8 cellular contexts compared by ENCODE assay signal in genomic region chr17:77356109-77356689, GRCh38.
A peak's percentile ranks its signal among the peaks of the same experiment; 100 is the strongest.
DNase-seq lines count a peak whose midpoint lies in the region; ATAC-seq and TF ChIP-seq lines count a peak whose summit lies in the region.

No MANE protein-coding gene starts in this region.

- H3K4me1 Mint-ChIP-seq in effector memory CD8-positive, alpha-beta T cell (ENCODE audit: low read depth in 2 of 2) = peaks cover 9 to 23% of the 10 kb centered on the region in 2 donors

- peak overlapping the region in 1 of 2 donors; percentile 86 for H3K27ac Mint-ChIP-seq in effector memory CD8-positive, alpha-beta T cell

- ATAC-seq in DND-41 (ENCODE audit: insufficient read depth, low read depth) (peak; percentile 37; the same call in 1 of the 3 replicates), sciatic nerve (no peak)
- peak; percentile 32 for ATAC-seq in effector memory CD8-positive, alpha-beta T cell (replicated peaks)

- intact Hi-C loops in sciatic nerve (cut with DNase I) = no loop called here
- intact Hi-C loops in posterior vena cava (cut with DNase I) = loop anchor here in 1 of 2 donors (5.0 kb wide), 1 partner anchor 421 kb away; no protein-coding TSS in a partner anchor

- no peak overlapping the region for H3K9ac ChIP-seq in DND-41 (ENCODE audit: low read depth, low read length)

- peaks cover 33% of the 10 kb centered on the region for H3K36me3 Mint-ChIP-seq in effector memory CD8-positive, alpha-beta T cell (ENCODE audit: insufficient read depth)

- H3K4me3 Mint-ChIP-seq in effector memory CD8-positive, alpha-beta T cell = peak overlapping the region in 1 of 2 donors; percentile 17

- H2AFZ ChIP-seq in DND-41 (ENCODE audit: low read depth, low read length) = no peak overlapping the region

- no peak overlapping the region; the same call in 1 of the 2 replicates for H3K27ac ChIP-seq in DND-41 (ENCODE audit: low read length)

- H4K20me1 ChIP-seq in DND-41 (ENCODE audit: insufficient read depth, low read length) = no peaks in the 10 kb centered on the region

- no peaks in the 10 kb centered on the region for H3K9me3 Mint-ChIP-seq in effector memory CD8-positive, alpha-beta T cell

- no peaks in the 10 kb centered on the region for H3K27me3 ChIP-seq in DND-41 (ENCODE audit: insufficient read depth, low read length, poor library complexity)

- H3K9me3 ChIP-seq in DND-41 (ENCODE audit: insufficient read depth, low read length, severe bottlenecking) = no peaks in the 10 kb centered on the region

- H3K36me3 ChIP-seq in DND-41 (ENCODE audit: insufficient read depth, low read length) = no peaks in the 10 kb centered on the region

- DNase-seq in DND-41 (no peak), NCI-H1105 (lab: John Stamatoyannopoulos, UW) (peak; percentile 33), sciatic nerve (ENCODE audit: low spot score) (peak; percentile 56), NCI-H82 (lab: John Stamatoyannopoulos, UW) (no peak), NCI-H446 treated with DMSO at 0.1 percent for 48 hours (lab: John Stamatoyannopoulos, UW) (no peak), posterior vena cava (ENCODE audit: low spot score) (no peak)
- DNase-seq in effector memory CD8-positive, alpha-beta T cell = no peak
- no peak for DNase-seq in activated CD4-positive, alpha-beta T cell treated with anti-CD3 and anti-CD28 coated beads, Interleukin-2, amount 50 U/mL, for 4 hours

- TF ChIP-seq CTCF in DND-41 (IDR thresholded peaks at IDR 0.05; ENCODE audit: borderline replicate concordance, extremely low read depth, low read length, poor library complexity, severe bottlenecking) = no peak

- no peaks in the 10 kb centered on the region for H3K27me3 Mint-ChIP-seq in effector memory CD8-positive, alpha-beta T cell

- H3K4me1 ChIP-seq in DND-41 (ENCODE audit: insufficient read depth, low read length) = 0 out of 2 replicates have a peak, but pooled peaks cover 1% of the 10 kb centered on the region

- H3K4me3 ChIP-seq in DND-41 (ENCODE audit: low read depth in 1 of 2, low read length in 2 of 2) = no peak overlapping the region

- H3K4me2 ChIP-seq in DND-41 (ENCODE audit: insufficient read depth, low read length) = no peak overlapping the region

- no peaks in the 10 kb centered on the region for H3K79me2 ChIP-seq in DND-41 (ENCODE audit: insufficient read depth, low read length)

Comparison
In these comparisons a context has a peak if more than half of its experiments do, and no peak if none do; other contexts are left out.
1. DNase-seq: peak in NCI-H1105 (single experiment) and sciatic nerve (single experiment); none in DND-41 (single experiment), effector memory CD8-positive, alpha-beta T cell (0 of 3), NCI-H82 (single experiment), NCI-H446 treated with DMSO at 0.1 percent for 48 hours (single experiment), activated CD4-positive, alpha-beta T cell treated with anti-CD3 and anti-CD28 coated beads, Interleukin-2, amount 50 U/mL, for 4 hours (0 of 2) and posterior vena cava (single experiment).